8 cellular contexts compared by ENCODE assay signal in genomic region chr1:167221804-167222610, GRCh38. TPM values are rescaled to one million over a fixed set of nuclear protein-coding genes. Genes with fewer than 3 reads are reported as not detected.
DNase-seq lines count a peak whose midpoint lies in the region; ATAC-seq and TF ChIP-seq lines count a peak whose summit lies in the region.

No MANE protein-coding gene starts in this region.

- H3K4me2 ChIP-seq in BLaER1 treated with 17β-estradiol and CSF1 and Interleukin-3, amounts not matched to agents 10 nM and 100 nM, result peak overlapping the region; percentile 72 to 94 (median 83)

- peak overlapping the region; percentile 85 to 97 (median 92) for H3K27ac ChIP-seq in BLaER1 treated with 17β-estradiol and CSF1 and Interleukin-3, amounts not matched to agents 10 nM and 100 nM
- peak overlapping the region; percentile 87 for H3K27ac ChIP-seq in ectodermal cell (ENCODE audit: insufficient read depth, low read depth, low read length, poor library complexity, severe bottlenecking)

- H3K4me3 ChIP-seq in BLaER1 treated with 17β-estradiol and CSF1 and Interleukin-3, amounts not matched to agents 10 nM and 100 nM, result peak overlapping the region; percentile 80 to 99 (median 91)
- peak overlapping the region; percentile 70 for H3K4me3 ChIP-seq in ectodermal cell (ENCODE audit: insufficient read depth, low read depth, low read length)

- H3K9ac ChIP-seq in BLaER1 treated with 17β-estradiol and CSF1 and Interleukin-3, amounts not matched to agents 10 nM and 100 nM, result peak overlapping the region; percentile 88 to 98 (median 94)

- peaks cover 0 to 28% (median 0%) of the 10 kb centered on the region in 11 experiments; a peak in 7 of 22 replicates for H4K20me1 ChIP-seq in BLaER1 treated with 17β-estradiol and CSF1 and Interleukin-3, amounts not matched to agents 10 nM and 100 nM

- peaks cover 50% of the 10 kb centered on the region for H3K4me1 Mint-ChIP-seq in activated CD8-positive, alpha-beta T cell treated with anti-CD3 and anti-CD28 coated beads for 36 hours (ENCODE audit: low read depth)

- CTCF ChIA-PET in activated CD8-positive, alpha-beta T cell treated with anti-CD3 and anti-CD28 coated beads for 36 hours (lab: Charles Lee), result interaction anchor here (1.0 to 3.5 kb wide), 3 partner anchors 46 to 225 kb away, joined by 3 to 17 read pairs (median 4); no protein-coding TSS in a partner anchor

- no peak for TF ChIP-seq CTCF in activated CD8-positive, alpha-beta T cell treated with anti-CD3 and anti-CD28 coated beads for 36 hours (IDR thresholded peaks at IDR 0.05)

- H3K4me3 Mint-ChIP-seq in activated CD8-positive, alpha-beta T cell treated with anti-CD3 and anti-CD28 coated beads for 36 hours, result peak overlapping the region; percentile 84

- peaks cover 24 to 38% (median 33%) of the 10 kb centered on the region in 10 experiments for H3K4me1 ChIP-seq in BLaER1 treated with 17β-estradiol and CSF1 and Interleukin-3, amounts not matched to agents 10 nM and 100 nM
- H3K4me1 ChIP-seq in ectodermal cell (ENCODE audit: control insufficient read depth, insufficient read depth, low read length), result peaks cover 12% of the 10 kb centered on the region

- no peaks in the 10 kb centered on the region for H3K36me3 Mint-ChIP-seq in activated CD8-positive, alpha-beta T cell treated with anti-CD3 and anti-CD28 coated beads for 36 hours (ENCODE audit: low read depth)

- peak; percentile 52 for ATAC-seq in HG03442 (IDR thresholded peaks at IDR 0.05; ENCODE audit: unreplicated experiment)
- peak; percentile 57 for ATAC-seq in activated CD8-positive, alpha-beta T cell treated with anti-CD3 and anti-CD28 coated beads for 36 hours

- no peaks in the 10 kb centered on the region for H3K27me3 Mint-ChIP-seq in activated CD8-positive, alpha-beta T cell treated with anti-CD3 and anti-CD28 coated beads for 36 hours

- intact Hi-C loops in activated CD8-positive, alpha-beta T cell treated with anti-CD3 and anti-CD28 coated beads for 36 hours (cut with micrococcal nuclease), result loop anchor here (5.0 to 10.0 kb wide), 2 partner anchors 155 to 293 kb away; partner anchors contain the start of gene CD247

- DNase-seq in GM19238 (ENCODE audit: insufficient read length, low spot score) (peak; percentile 31), NCI-H748 (lab: John Stamatoyannopoulos, UW; ENCODE audit: unreplicated experiment) (peak; percentile 73), medulla oblongata (ENCODE audit: extremely low spot score) (peak; percentile 78)
- DNase-seq in activated CD8-positive, alpha-beta T cell treated with anti-CD3 and anti-CD28 coated beads for 36 hours, result peak; percentile 88
- DNase-seq in stimulated activated CD8-positive, alpha-beta memory T cell treated with anti-CD3 and anti-CD28 coated beads, Interleukin-12 subunit alpha, Interleukin-12 subunit beta, amount 100 ng/mL, for 1 hour (ENCODE audit: low read depth), result peak; percentile 41

- POLR2A ChIA-PET in activated CD8-positive, alpha-beta T cell treated with anti-CD3 and anti-CD28 coated beads for 36 hours (lab: Charles Lee), result interaction anchor here (0.8 kb wide), 1 partner anchor 11 kb away, joined by 4 read pairs; no protein-coding TSS in a partner anchor

- peaks cover 0 to 5% (median 0%) of the 10 kb centered on the region in 11 experiments; a peak in 6 of 22 replicates for H3K9me3 ChIP-seq in BLaER1 treated with 17β-estradiol and CSF1 and Interleukin-3, amounts not matched to agents 10 nM and 100 nM (replicated peaks in 1 of 11)
- no peaks in the 10 kb centered on the region for H3K9me3 ChIP-seq in ectodermal cell (ENCODE audit: control insufficient read depth, low read length)

- H3K27ac Mint-ChIP-seq in activated CD8-positive, alpha-beta T cell treated with anti-CD3 and anti-CD28 coated beads for 36 hours, result peak overlapping the region; percentile 97

- WGBS in ectodermal cell, 2 experiments, result 0 to 1% methylated on average over 41 to 45 of the region's 46 CpGs

- no peaks in the 10 kb centered on the region for H3K36me3 ChIP-seq in BLaER1 treated with 17β-estradiol and CSF1 and Interleukin-3, amounts not matched to agents 10 nM and 100 nM
- H3K36me3 ChIP-seq in ectodermal cell (ENCODE audit: control insufficient read depth, insufficient read depth, low read length), result no peaks in the 10 kb centered on the region

- no peaks in the 10 kb centered on the region for H3K27me3 ChIP-seq in BLaER1 treated with 17β-estradiol and CSF1 and Interleukin-3, amounts not matched to agents 10 nM and 100 nM
- no peaks in the 10 kb centered on the region for H3K27me3 ChIP-seq in ectodermal cell (ENCODE audit: control insufficient read depth, insufficient read depth, low read length, poor library complexity, severe bottlenecking)

- no peaks in the 10 kb centered on the region for H3K9me3 Mint-ChIP-seq in activated CD8-positive, alpha-beta T cell treated with anti-CD3 and anti-CD28 coated beads for 36 hours

RNA-seq across cellular contexts. Expression of gene POU2F1, which starts 1.3 kb away (rescaled TPM):
- 10 to 100 TPM; 23.6 to 24.2 TPM for total RNA-seq in activated CD8-positive, alpha-beta T cell treated with anti-CD3 and anti-CD28 coated beads for 36 hours
- 29.7 TPM for polyA plus RNA-seq in ectodermal cell (2013, experiment 1 of 4)
- 38.1 TPM for polyA plus RNA-seq in ectodermal cell (2013, experiment 2 of 4)
- polyA plus RNA-seq in ectodermal cell (2013, experiment 3 of 4), result 14.7 TPM
- 21.9 TPM for polyA plus RNA-seq in ectodermal cell (2013, experiment 4 of 4)

Comparison
In these comparisons a context has a peak if more than half of its experiments do, and no peak if none do; other contexts are left out.
1. Peak in every context shown above with its lines: DNase-seq, ATAC-seq, H3K4me3 ChIP-seq and H3K27ac ChIP-seq.
2. DNase-seq: peak in every context shown above with its lines; median percentile 88 in activated CD8-positive, alpha-beta T cell treated with anti-CD3 and anti-CD28 coated beads for 36 hours; 78 in medulla oblongata; 73 in NCI-H748; 41 in stimulated activated CD8-positive, alpha-beta memory T cell treated with anti-CD3 and anti-CD28 coated beads, Interleukin-12 subunit alpha, Interleukin-12 subunit beta, amount 100 ng/mL, for 1 hour; 31 in GM19238.